ENCODE assay signal across 13 cellular contexts in the genomic region with DNA sequence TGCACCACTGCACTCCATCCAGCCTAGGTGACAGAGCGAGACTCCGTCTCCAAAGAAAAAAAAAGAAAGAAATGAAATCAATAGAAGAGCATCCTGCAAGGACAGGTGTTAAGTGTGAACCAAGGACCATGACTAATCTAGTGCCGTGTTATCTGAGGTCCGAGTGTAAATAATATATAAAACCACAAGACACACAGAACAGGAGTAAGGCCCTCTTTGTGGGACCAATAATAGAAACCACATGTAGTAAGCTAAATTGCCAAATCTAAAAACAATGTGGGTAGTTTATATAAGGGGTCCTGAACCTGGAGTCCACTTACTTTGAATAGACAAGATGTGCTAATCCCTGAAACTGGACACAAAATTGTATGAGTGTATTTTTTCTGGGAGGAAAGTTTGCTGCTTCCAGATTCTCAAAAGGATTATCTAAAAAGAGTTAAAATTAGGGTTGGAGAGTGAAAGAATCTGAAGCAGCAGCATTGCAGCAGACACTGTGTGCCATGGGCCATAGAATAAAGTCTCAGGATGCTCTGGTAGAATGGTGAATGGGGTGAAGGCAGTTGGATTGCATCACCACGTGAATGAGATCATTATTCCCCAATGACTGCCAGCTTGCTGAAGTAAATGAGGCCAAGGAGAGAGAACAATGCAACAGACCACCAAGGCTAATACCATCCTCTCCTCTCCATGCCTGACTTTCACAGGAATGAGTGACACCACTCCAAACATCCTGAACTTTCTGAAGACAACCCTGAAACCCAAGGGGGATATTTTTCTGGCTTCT.
DNase-seq lines count a peak whose midpoint lies in the region; ATAC-seq, FAIRE-seq and TF ChIP-seq lines count a peak whose summit lies in the region.
"Had no signal": no experiment of that assay in that cellular context is flagged by ENCODE, and none has a peak within 500 bp of the region (broad histone marks: within the 10 kb centered on the region; RNA-seq: fewer than 3 reads in every experiment).

No MANE protein-coding gene starts in this region.

- H3K4me3 ChIP-seq in mammary epithelial cell (replicated peaks in 1 of 3; ENCODE audit: insufficient read depth in 1 of 3, low read depth in 2 of 3, low read length in 3 of 3), result no peak overlapping the region
- H3K4me3 ChIP-seq in kidney (ENCODE audit: low read length in 2 of 2), result no peak overlapping the region
- H3K4me3 ChIP-seq: ascending aorta had no signal

- DNase-seq in Daoy (ENCODE audit: low read depth) (peak; percentile 55), M059J (ENCODE audit: low read depth) (peak; percentile 9), mammary epithelial cell (peak; percentile 31), left lobe of liver (ENCODE audit: low spot score) (no peak), activated gamma-delta T cell treated with Interleukin-2 at 50 U/mL for 16 hours (no peak), NCI-H1105 treated with DMSO at 0.1 percent for 48 hours (lab: John Stamatoyannopoulos, UW) (no peak), kidney (no peak), COLO829 (ENCODE audit: low spot score) (no peak)
- DNase-seq: immature natural killer cell, KBM-7 had no signal

- intact Hi-C loops in mammary epithelial cell (cut with micrococcal nuclease) (no loop called here), kidney (cut with DNase I) (no loop called here)

- in situ Hi-C loops in mammary epithelial cell (cut with MboI; ENCODE audit: low sequenced_read_pairs in 2 of 2), result no loop called here

- no peaks in the 10 kb centered on the region for H3K9me3 ChIP-seq in mammary epithelial cell (replicated peaks; ENCODE audit: insufficient read depth, low read length)
- H3K9me3 ChIP-seq in kidney (ENCODE audit: control insufficient read depth in 1 of 2, low read length in 2 of 2), result no peaks in the 10 kb centered on the region
- H3K9me3 ChIP-seq: ascending aorta had no signal

- H2AFZ ChIP-seq in mammary epithelial cell (ENCODE audit: low read depth, low read length), result no peak overlapping the region

- no peaks in the 10 kb centered on the region for H3K27me3 ChIP-seq in mammary epithelial cell (ENCODE audit: insufficient read depth, low read length)
- H3K27me3 ChIP-seq: ascending aorta had no signal

- H3K9ac ChIP-seq in mammary epithelial cell (ENCODE audit: insufficient read depth, low read length) (no peak overlapping the region), kidney (ENCODE audit: low read length in 2 of 2) (no peak overlapping the region)

- dilution Hi-C loops in mammary epithelial cell (cut with HindIII; ENCODE audit: low sequenced_read_pairs), result no loop called here

- peaks cover 81% of the 10 kb centered on the region for H3K79me2 ChIP-seq in mammary epithelial cell (ENCODE audit: insufficient read depth, low read length)

- CTCF ChIA-PET in mammary epithelial cell (lab: Charles Lee; ENCODE audit: low non-redundant PET), result no interaction called here

- no peak overlapping the region for H3K4me2 ChIP-seq in mammary epithelial cell (ENCODE audit: insufficient read depth, low read depth, low read length)

- no TSS peak for BruUV-seq in mammary epithelial cell (replicated peaks; lab: Mats Ljungman, UMichigan)

- H3K4me1 ChIP-seq in mammary epithelial cell (ENCODE audit: insufficient read depth, low read length) (peaks cover 16% of the 10 kb centered on the region), kidney (ENCODE audit: control insufficient read depth in 1 of 2, insufficient read depth in 1 of 2, low read depth in 1 of 2, low read length in 2 of 2) (peaks cover 0 to 10% of the 10 kb centered on the region in 2 donors)
- H3K4me1 ChIP-seq: ascending aorta had no signal

- no peaks in the 10 kb centered on the region for H4K20me1 ChIP-seq in mammary epithelial cell (ENCODE audit: insufficient read depth, low read length)

- H3K36me3 ChIP-seq in mammary epithelial cell (ENCODE audit: insufficient read depth, low read length), result no peaks in the 10 kb centered on the region
- no peaks in the 10 kb centered on the region for H3K36me3 ChIP-seq in kidney (ENCODE audit: control insufficient read depth in 1 of 2, insufficient read depth in 2 of 2, low read length in 2 of 2)
- H3K36me3 ChIP-seq: ascending aorta had no signal

- FAIRE-seq in kidney (lab: Jason Lieb, UNC), result no peak

- TF ChIP-seq CTCF in mammary epithelial cell (conservative IDR thresholded peaks at IDR 0.05 in 1 of 2, IDR thresholded peaks at IDR 0.05 in 1 of 2; ENCODE audit: extremely low read depth in 1 of 2, insufficient read depth in 1 of 2, low read depth in 1 of 2, low read length in 2 of 2) (no peak), kidney (IDR thresholded peaks at IDR 0.05; ENCODE audit: borderline replicate concordance, extremely low read depth, insufficient read depth) (no peak)

- no peak overlapping the region for H3K27ac ChIP-seq in mammary epithelial cell (ENCODE audit: insufficient read depth, low read depth, low read length)
- no peak overlapping the region for H3K27ac ChIP-seq in kidney (ENCODE audit: low read depth in 2 of 2, low read length in 2 of 2)
- H3K27ac ChIP-seq: ascending aorta, C4-2B, epithelial cell of prostate had no signal

- WGBS in mammary epithelial cell (ENCODE audit: low coverage, missing lambda C conversion rate), result 71% methylated on average over 5 of the region's 5 CpGs

- ATAC-seq in left lobe of liver, result peak; percentile 9

Comparison
In these comparisons a context has a peak if more than half of its experiments do, and no peak if none do; other contexts are left out.
1. DNase-seq: peak in Daoy (single experiment), M059J (single experiment) and mammary epithelial cell (single experiment); none in left lobe of liver (single experiment), activated gamma-delta T cell treated with Interleukin-2 at 50 U/mL for 16 hours (single experiment), NCI-H1105 treated with DMSO at 0.1 percent for 48 hours (single experiment), kidney (single experiment) and COLO829 (single experiment).